ENCODE assay signal across 2 cellular contexts in the genomic region with DNA sequence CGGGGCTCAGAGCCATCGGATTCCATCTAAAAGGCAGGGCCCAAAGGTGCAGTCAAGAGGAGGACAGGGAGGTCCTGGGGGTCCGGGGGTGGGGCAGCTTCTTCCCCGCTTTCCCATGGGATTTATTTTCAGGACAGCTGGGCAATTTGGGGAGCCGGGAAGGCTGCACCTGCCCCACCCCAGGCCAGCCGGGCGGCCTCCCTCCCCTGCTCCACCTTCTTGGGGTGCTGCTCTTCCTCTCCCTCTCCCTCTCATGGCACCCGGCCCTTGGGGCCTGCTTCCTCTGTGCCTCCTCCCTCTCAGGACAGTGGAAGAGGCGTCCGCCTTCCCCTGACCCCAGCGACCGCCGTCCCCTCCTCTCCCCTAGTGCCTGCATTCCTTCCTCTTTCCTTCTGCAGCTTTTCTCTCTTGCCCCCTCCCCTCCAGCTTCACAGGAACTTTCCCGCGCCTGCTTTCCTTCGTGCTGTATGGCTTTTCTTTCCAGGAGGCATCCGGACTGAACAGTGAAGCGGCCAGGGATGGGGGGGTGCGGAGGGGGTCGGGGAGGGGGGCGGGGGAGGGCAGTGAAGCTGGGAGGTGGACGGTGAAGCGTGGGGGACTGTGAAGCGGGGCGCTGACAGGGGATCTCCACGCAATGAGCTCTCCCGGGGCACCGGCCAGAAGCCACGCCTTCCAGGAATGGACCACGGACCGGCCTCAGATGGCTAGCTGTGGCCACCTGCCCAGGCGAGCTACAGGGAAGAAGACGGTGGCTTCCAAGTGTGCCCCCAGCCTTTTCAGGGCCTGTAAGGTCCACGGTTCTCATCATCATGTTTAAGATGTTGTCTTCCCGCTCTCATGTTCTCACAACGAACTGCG.
TF ChIP-seq lines count a peak whose summit lies in the region.

No MANE protein-coding gene starts in this region.

TF ChIP-seq in SK-N-SH, 30 proteins besides CTCF, POLR2A, EP300 and RAD21:
- TF ChIP-seq YY1 (IDR thresholded peaks at IDR 0.05; ENCODE audit: low read depth) (no peak), RCOR1 (IDR thresholded peaks at IDR 0.05; ENCODE audit: low read length) (no peak), NRF1 (IDR thresholded peaks at IDR 0.05; ENCODE audit: low read depth, low read length) (no peak), RXRA (IDR thresholded peaks at IDR 0.05; ENCODE audit: borderline replicate concordance, low read depth) (no peak), FOXJ3 (CRISPR knock-in tag; IDR thresholded peaks at IDR 0.05) (no peak), NFIC (IDR thresholded peaks at IDR 0.05; ENCODE audit: borderline replicate concordance) (no peak), POLR2AphosphoS5 (IDR thresholded peaks at IDR 0.05; ENCODE audit: low read depth, low read length) (no peak)

TF ChIP-seq in SK-N-SH treated with all-trans-retinoic acid at 6 μM for 48 hours, 23 proteins besides CTCF, POLR2A, EP300 and RAD21:
- no peak for TF ChIP-seq ZNF565 (CRISPR knock-in tag; conservative IDR thresholded peaks at IDR 0.05; ENCODE audit: low read depth)
